ENCODE assay signal across 8 cellular contexts in the genomic region with DNA sequence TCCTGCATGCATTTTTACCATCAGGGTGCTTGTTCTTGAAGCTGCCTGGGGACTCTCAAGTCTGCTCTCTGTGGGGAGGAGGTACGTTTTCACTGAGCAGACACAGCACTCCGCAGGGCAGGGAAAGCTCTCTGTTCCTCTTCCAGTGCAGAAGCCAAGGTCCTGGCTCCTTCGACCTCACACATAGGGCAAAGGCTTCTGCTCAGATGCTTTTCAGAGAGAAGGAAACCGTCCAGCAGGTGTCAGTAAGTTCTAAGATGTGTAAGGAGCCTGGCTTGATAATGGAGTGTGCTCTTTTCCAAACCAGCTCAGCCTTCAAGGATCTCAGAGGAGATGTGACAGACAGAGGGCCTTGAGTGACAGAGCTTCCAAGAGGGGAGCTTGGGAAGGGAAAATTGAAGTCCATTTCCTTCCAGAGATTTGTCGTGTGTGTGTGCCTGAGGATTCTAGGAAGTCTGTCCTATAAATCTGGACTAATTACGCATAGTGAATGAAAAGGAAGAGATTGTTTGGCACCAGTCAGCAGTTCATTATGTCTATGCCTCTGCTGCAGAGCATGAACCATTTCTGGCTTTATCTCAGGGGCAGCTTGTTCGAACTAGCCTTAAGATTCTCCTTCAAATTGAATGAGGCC.
DNase-seq lines count a peak whose midpoint lies in the region; ATAC-seq, FAIRE-seq and TF ChIP-seq lines count a peak whose summit lies in the region.

No MANE protein-coding gene starts in this region.

- in situ Hi-C loops in KBM-7 (cut with MboI; ENCODE audit: low pct_unique_long_range_greater_than_20kb, low sequenced_read_pairs), result loop anchor here (25.0 kb wide), 2 partner anchors 428 to 703 kb away; partner anchors contain the start of genes CCDC148 and PKP4

- H3K27me3 ChIP-seq in OCI-LY1 (ENCODE audit: insufficient read depth, low read length) (no peaks in the 10 kb centered on the region), H1 (replicated peaks in 1 of 4; ENCODE audit: control insufficient read depth in 3 of 4, extremely low read depth in 1 of 4, insufficient read depth in 3 of 4, low read length in 3 of 4) (no peaks in the 10 kb centered on the region)
- H3K27me3 ChIP-seq in CD8-positive, alpha-beta memory T cell (ENCODE audit: insufficient read depth, low read length, poor library complexity, severe bottlenecking), result no peaks in the 10 kb centered on the region

- no peak overlapping the region for H2BK20ac ChIP-seq in H1 (ENCODE audit: low read length)

- no peak overlapping the region for H2BK120ac ChIP-seq in H1 (replicated peaks; ENCODE audit: low read depth, low read length)

- H3K4me2 ChIP-seq in OCI-LY1 (ENCODE audit: low read length), result no peak overlapping the region
- H3K4me2 ChIP-seq in H1 (ENCODE audit: insufficient read depth in 1 of 2, low read depth in 2 of 2, low read length in 2 of 2), result no peak overlapping the region

- no peaks in the 10 kb centered on the region for H3K23me2 ChIP-seq in H1 (ENCODE audit: low read depth, low read length)

- H4K91ac ChIP-seq in H1 (replicated peaks; ENCODE audit: insufficient read length, low read length), result no peak overlapping the region

- no peak overlapping the region for H2BK12ac ChIP-seq in H1 (ENCODE audit: low read depth, low read length)

- no peak overlapping the region for H2AK5ac ChIP-seq in H1 (ENCODE audit: low read depth, low read length)

- H2AFZ ChIP-seq in OCI-LY1 (ENCODE audit: low read length) (no peak overlapping the region), H1 (ENCODE audit: low read length) (no peak overlapping the region)

- H3K9ac ChIP-seq in OCI-LY1 (ENCODE audit: low read length), result no peak overlapping the region
- H3K9ac ChIP-seq in H1 (replicated peaks in 1 of 4; ENCODE audit: extremely low read depth in 1 of 4, low read depth in 3 of 4, low read length in 3 of 4), result no peak overlapping the region

- H3K9me3 ChIP-seq in OCI-LY1 (ENCODE audit: low read length) (no peaks in the 10 kb centered on the region), H1 (ENCODE audit: insufficient read depth in 2 of 2, low read depth in 1 of 2, low read length in 1 of 2) (no peaks in the 10 kb centered on the region)
- no peaks in the 10 kb centered on the region for H3K9me3 ChIP-seq in CD8-positive, alpha-beta memory T cell (ENCODE audit: low read length)

- no peaks in the 10 kb centered on the region for H3K9me2 ChIP-seq in OCI-LY1 (ENCODE audit: low read depth, low read length)

- H3K4me1 ChIP-seq in OCI-LY1 (ENCODE audit: insufficient read depth, low read length, severe bottlenecking) (no peaks in the 10 kb centered on the region), H1 (replicated peaks in 1 of 4; ENCODE audit: control insufficient read depth in 3 of 4, insufficient read depth in 4 of 4, low read length in 3 of 4) (no peaks in the 10 kb centered on the region)
- no peaks in the 10 kb centered on the region for H3K4me1 ChIP-seq in CD8-positive, alpha-beta memory T cell (ENCODE audit: insufficient read depth, low read length)

- H4K5ac ChIP-seq in H1 (ENCODE audit: insufficient read length, low read depth, low read length), result no peak overlapping the region

- CTCF ChIA-PET in H1 (lab: Charles Lee; ENCODE audit: partially characterized antibody), result interaction anchor here (0.5 to 7.5 kb wide), 38 partner anchors 9 to 833 kb away, joined by 3 to 89 read pairs (median 3); partner anchors contain the start of gene ACVR1
- CTCF ChIA-PET in CD8-positive, alpha-beta memory T cell (lab: Charles Lee), result interaction anchor here (1.5 to 3.7 kb wide), 4 partner anchors 8 to 720 kb away, joined by 4 to 20 read pairs (median 8); no protein-coding TSS in a partner anchor

- H2BK15ac ChIP-seq in H1 (ENCODE audit: low read length), result no peak overlapping the region

- H3K4me1 Mint-ChIP-seq in CD14-positive monocyte, result peaks cover 15% of the 10 kb centered on the region
- no peaks in the 10 kb centered on the region for H3K4me1 Mint-ChIP-seq in CD8-positive, alpha-beta memory T cell

- H3K79me2 ChIP-seq in OCI-LY1 (ENCODE audit: insufficient read depth, low read length), result no peaks in the 10 kb centered on the region
- no peaks in the 10 kb centered on the region for H3K79me2 ChIP-seq in H1 (ENCODE audit: control insufficient read depth in 1 of 2, insufficient read depth in 2 of 2, low read length in 2 of 2)

- no peak overlapping the region for H3K56ac ChIP-seq in H1 (replicated peaks; ENCODE audit: insufficient read length, low read depth, low read length)

- peak; percentile 82 for FAIRE-seq in H1 (lab: Jason Lieb, UNC)

- peak overlapping the region in 3 of 7 donors; percentile 4 to 46 (median 15) for H3K27ac Mint-ChIP-seq in CD14-positive monocyte
- peak overlapping the region in 2 of 8 donors; percentile 56 to 74 for H3K27ac Mint-ChIP-seq in CD8-positive, alpha-beta memory T cell

- no peak overlapping the region for H2BK5ac ChIP-seq in H1 (ENCODE audit: low read depth, low read length)

- H3K4ac ChIP-seq in H1 (replicated peaks; ENCODE audit: insufficient read length, low read depth, low read length), result no peak overlapping the region

- WGBS in H1 (ENCODE audit: extremely low coverage in 1 of 2, insufficient coverage in 1 of 2, insufficient read length in 1 of 2, insufficient replicate concordance in 2 of 2, low coverage in 1 of 2, low lambda C conversion rate in 2 of 2, missing lambda C conversion rate in 1 of 2), 2 experiments, result 61% methylated on average over 7 of the region's 7 CpGs; no CpG with 5 or more reads in 1 of the 2 experiments

- H3K27ac ChIP-seq in OCI-LY1 (ENCODE audit: low read depth, low read length, poor library complexity, severe bottlenecking) (no peak overlapping the region), H1 (ENCODE audit: low read depth, low read length) (no peak overlapping the region)
- no peak overlapping the region for H3K27ac ChIP-seq in CD8-positive, alpha-beta memory T cell (ENCODE audit: low read depth, low read length)

- TF ChIP-seq CTCF in CD14-positive monocyte (IDR thresholded peaks at IDR 0.05) (peak; percentile 61), OCI-LY1 (IDR thresholded peaks at IDR 0.05; ENCODE audit: low read length) (peak; percentile 37; the same call in 1 of the 2 replicates), H1 (IDR thresholded peaks at IDR 0.05; ENCODE audit: control extremely low read depth in 1 of 3, insufficient read depth in 1 of 3, low read depth in 1 of 3, low read length in 3 of 3) (peak in 2 of 3 experiments; percentile 80 to 81; a peak in 3 of 4 replicates), omental fat pad (IDR thresholded peaks at IDR 0.05) (no peak)

- peak; percentile 90 to 94 for TF ChIP-seq RAD21 in H1 (IDR thresholded peaks at IDR 0.05 in 1 of 2, conservative IDR thresholded peaks at IDR 0.05 in 1 of 2; ENCODE audit: low read depth in 2 of 2, low read length in 2 of 2)

- H3K9me3 Mint-ChIP-seq in CD14-positive monocyte, result no peaks in the 10 kb centered on the region
- H3K9me3 Mint-ChIP-seq in CD8-positive, alpha-beta memory T cell, result no peaks in the 10 kb centered on the region

- H3K4me3 ChIP-seq in OCI-LY1 (ENCODE audit: low read depth, low read length, poor library complexity, severe bottlenecking), result no peak overlapping the region
- H3K4me3 ChIP-seq in H1 (ENCODE audit: extremely low read depth in 1 of 4, insufficient read depth in 2 of 4, low read depth in 3 of 4, low read length in 4 of 4), result no peak overlapping the region
- no peak overlapping the region for H3K4me3 ChIP-seq in CD8-positive, alpha-beta memory T cell (ENCODE audit: low read length)

- H3F3A ChIP-seq in OCI-LY1 (ENCODE audit: insufficient read depth, low read length), result no peaks in the 10 kb centered on the region

- DNase-seq in CD14-positive monocyte (ENCODE audit: low spot score) (peak; percentile 54), KBM-7 (peak; percentile 83), H1 (ENCODE audit: low read depth in 1 of 2, low spot score in 2 of 2) (no peak), middle frontal gyrus (ENCODE audit: extremely low spot score, low spot score) (peak; percentile 20), omental fat pad (ENCODE audit: low spot score) (no peak)
- DNase-seq in CD8-positive, alpha-beta memory T cell, result no peak

- no peak overlapping the region for H4K8ac ChIP-seq in H1 (ENCODE audit: extremely low read depth, insufficient read depth, low read length)

- H4K20me1 ChIP-seq in OCI-LY1 (ENCODE audit: insufficient read depth, low read length), result no peaks in the 10 kb centered on the region
- no peaks in the 10 kb centered on the region for H4K20me1 ChIP-seq in H1 (replicated peaks in 1 of 2; ENCODE audit: control insufficient read depth in 1 of 2, insufficient read depth in 2 of 2, low read length in 2 of 2)

- H3K36me3 Mint-ChIP-seq in CD14-positive monocyte, result no peaks in the 10 kb centered on the region
- H3K36me3 Mint-ChIP-seq in CD8-positive, alpha-beta memory T cell, result no peaks in the 10 kb centered on the region

- H3K36me3 ChIP-seq in OCI-LY1 (ENCODE audit: insufficient read depth, low read length) (no peaks in the 10 kb centered on the region), H1 (ENCODE audit: control insufficient read depth in 2 of 4, insufficient read depth in 4 of 4, low read length in 3 of 4) (no peaks in the 10 kb centered on the region)
- no peaks in the 10 kb centered on the region for H3K36me3 ChIP-seq in CD8-positive, alpha-beta memory T cell (ENCODE audit: insufficient read depth, low read length)

- H3K18ac ChIP-seq in H1 (ENCODE audit: extremely low read depth, low read length), result no peak overlapping the region

- no peak overlapping the region for H3K23ac ChIP-seq in H1 (ENCODE audit: insufficient read length)

- ATAC-seq in GM18867 (IDR thresholded peaks at IDR 0.05; ENCODE audit: unreplicated experiment) (peak; percentile 87), omental fat pad (ENCODE audit: low FRiP score) (no peak)

- no peaks in the 10 kb centered on the region for H3K79me1 ChIP-seq in H1 (ENCODE audit: low read depth, low read length)

- H3K27me3 Mint-ChIP-seq in CD14-positive monocyte (ENCODE audit: low read depth in 3 of 3), result no peaks in the 10 kb centered on the region
- H3K27me3 Mint-ChIP-seq in CD8-positive, alpha-beta memory T cell, result peaks cover 12 to 31% of the 10 kb centered on the region in 2 donors

- no peak for TF ChIP-seq EP300 in H1 (IDR thresholded peaks at IDR 0.05; ENCODE audit: borderline replicate concordance in 1 of 2, low read depth in 2 of 2, low read length in 2 of 2)

- H3K14ac ChIP-seq in H1 (ENCODE audit: insufficient read length), result no peak overlapping the region

- TF ChIP-seq POLR2A in H1 (IDR thresholded peaks at IDR 0.05; ENCODE audit: control extremely low read depth in 1 of 2, low read depth in 2 of 2, low read length in 2 of 2), result no peak

- H3K4me3 Mint-ChIP-seq in CD14-positive monocyte, result no peak overlapping the region
- H3K4me3 Mint-ChIP-seq in CD8-positive, alpha-beta memory T cell, result no peak overlapping the region

- intact Hi-C loops in CD14-positive monocyte (cut with micrococcal nuclease), result loop anchor here (5.0 kb wide), 1 partner anchor 718 kb away; no protein-coding TSS in a partner anchor

- POLR2A ChIA-PET in H1 (lab: Charles Lee; ENCODE audit: partially characterized antibody), result no interaction called here
- POLR2A ChIA-PET in CD8-positive, alpha-beta memory T cell (lab: Charles Lee), result no interaction called here

Comparison
In these comparisons a context has a peak if more than half of its experiments do, and no peak if none do; other contexts are left out.
1. DNase-seq: peak in CD14-positive monocyte (single experiment), KBM-7 (single experiment) and middle frontal gyrus (single experiment); none in H1 (0 of 2), omental fat pad (single experiment) and CD8-positive, alpha-beta memory T cell (0 of 5).
2. CTCF ChIP-seq: peak in CD14-positive monocyte (single experiment), OCI-LY1 (single experiment) and H1 (2 of 3); none in omental fat pad (0 of 3).